In genomic region chr11:79536155-79536917, GRCh38 we compare ENCODE assay signal across 20 cellular contexts.
DNase-seq lines count a peak whose midpoint lies in the region; ATAC-seq, FAIRE-seq and TF ChIP-seq lines count a peak whose summit lies in the region.
"Had no signal": no experiment of that assay in that cellular context is flagged by ENCODE, and none has a peak within 500 bp of the region (broad histone marks: within the 10 kb centered on the region; RNA-seq: fewer than 3 reads in every experiment).

No MANE protein-coding gene starts in this region.

- intact Hi-C loops in Right ventricle myocardium inferior (cut with DNase I), result no loop called here
- intact Hi-C loops in mucosa of descending colon (cut with DNase I, micrococcal nuclease), result no loop called here

- H3K36me3 ChIP-seq in right atrium auricular region, result no peaks in the 10 kb centered on the region
- no peaks in the 10 kb centered on the region for H3K36me3 ChIP-seq in bronchial epithelial cell (ENCODE audit: control insufficient read depth, insufficient read depth, low read length)
- H3K36me3 ChIP-seq in mucosa of descending colon (ENCODE audit: low read depth), result no peaks in the 10 kb centered on the region
- H3K36me3 ChIP-seq: Peyer's patch had no signal

- TF ChIP-seq CTCF in right atrium auricular region (IDR thresholded peaks at IDR 0.05) (no peak), bronchial epithelial cell (IDR thresholded peaks at IDR 0.05; ENCODE audit: insufficient read depth, low read length, severe bottlenecking) (no peak), mucosa of descending colon (IDR thresholded peaks at IDR 0.05) (no peak)

- DNase-seq in Right ventricle myocardium inferior (ENCODE audit: missing footprints) (no peak), right atrium auricular region (ENCODE audit: low spot score) (no peak), NCI-H69 (lab: John Stamatoyannopoulos, UW) (peak; percentile 24), bronchial epithelial cell (ENCODE audit: low read depth) (peak; percentile 55), mucosa of descending colon (no peak), OCI-M1 (lab: John Stamatoyannopoulos, UW) (no peak), DMS79 treated with DMSO at 0.1 percent for 48 hours (lab: John Stamatoyannopoulos, UW) (no peak)
- DNase-seq in natural killer cell treated with Interleukin-12 subunit alpha and Interleukin-12 subunit beta and Interleukin-15 and Interleukin-18, amount 100 ng/mL, for 72 hours (ENCODE audit: low spot score), result no peak
- DNase-seq: 8988T; C1 segment of cervical spinal cord; CD8-positive, alpha-beta T cell; GDM1; MM.1S; NCI-H1048; NCI-H1417 treated with DMSO at 0.1 percent for 48 hours; NCI-H187; NCI-H2107; Peyer's patch had no signal

- no peak overlapping the region for H3K4me3 ChIP-seq in right atrium auricular region
- no peak overlapping the region for H3K4me3 ChIP-seq in bronchial epithelial cell (ENCODE audit: low read depth, low read length)
- no peak overlapping the region for H3K4me3 ChIP-seq in mucosa of descending colon
- H3K4me3 ChIP-seq: Peyer's patch had no signal

- H3K27ac ChIP-seq in right atrium auricular region, result no peak overlapping the region
- H3K27ac ChIP-seq: Peyer's patch had no signal

- H3K27me3 ChIP-seq in right atrium auricular region (no peaks in the 10 kb centered on the region), bronchial epithelial cell (ENCODE audit: control insufficient read depth, insufficient read depth, low read length) (no peaks in the 10 kb centered on the region)
- H3K27me3 ChIP-seq: Peyer's patch had no signal

- ATAC-seq in Right ventricle myocardium inferior, result peak; percentile 48
- ATAC-seq in mucosa of descending colon, result peak; percentile 35
- ATAC-seq in natural killer cell treated with Interleukin-12 subunit alpha and Interleukin-12 subunit beta and Interleukin-15 and Interleukin-18, amount 100 ng/mL, for 72 hours, result no peak
- ATAC-seq: CD8-positive, alpha-beta T cell had no signal

- FAIRE-seq in bronchial epithelial cell (lab: Jason Lieb, UNC), result no peak
- FAIRE-seq: GM19239, H54 had no signal

- no peak overlapping the region for H3K4me3 Mint-ChIP-seq in natural killer cell treated with Interleukin-12 subunit alpha and Interleukin-12 subunit beta and Interleukin-15 and Interleukin-18, amount 100 ng/mL, for 72 hours
- H3K4me3 Mint-ChIP-seq: CD8-positive, alpha-beta T cell had no signal

- no peak overlapping the region for H3K27ac Mint-ChIP-seq in natural killer cell treated with Interleukin-12 subunit alpha and Interleukin-12 subunit beta and Interleukin-15 and Interleukin-18, amount 100 ng/mL, for 72 hours
- H3K27ac Mint-ChIP-seq: CD8-positive, alpha-beta T cell had no signal

- H3K27me3 Mint-ChIP-seq in natural killer cell treated with Interleukin-12 subunit alpha and Interleukin-12 subunit beta and Interleukin-15 and Interleukin-18, amount 100 ng/mL, for 72 hours, result no peaks in the 10 kb centered on the region

- no peaks in the 10 kb centered on the region for H3K4me1 Mint-ChIP-seq in natural killer cell treated with Interleukin-12 subunit alpha and Interleukin-12 subunit beta and Interleukin-15 and Interleukin-18, amount 100 ng/mL, for 72 hours (ENCODE audit: low read depth in 2 of 2)

- no peaks in the 10 kb centered on the region for H3K9me3 ChIP-seq in right atrium auricular region
- no peaks in the 10 kb centered on the region for H3K9me3 ChIP-seq in mucosa of descending colon
- H3K9me3 ChIP-seq: Peyer's patch had no signal

- no peaks in the 10 kb centered on the region for H3K4me1 ChIP-seq in right atrium auricular region
- no peaks in the 10 kb centered on the region for H3K4me1 ChIP-seq in mucosa of descending colon (ENCODE audit: low read depth)
- H3K4me1 ChIP-seq: Peyer's patch had no signal

- H3K36me3 Mint-ChIP-seq in natural killer cell treated with Interleukin-12 subunit alpha and Interleukin-12 subunit beta and Interleukin-15 and Interleukin-18, amount 100 ng/mL, for 72 hours, result no peaks in the 10 kb centered on the region
- H3K36me3 Mint-ChIP-seq: CD8-positive, alpha-beta T cell had no signal

- H3K9me3 Mint-ChIP-seq in natural killer cell treated with Interleukin-12 subunit alpha and Interleukin-12 subunit beta and Interleukin-15 and Interleukin-18, amount 100 ng/mL, for 72 hours, result peaks cover 13% of the 10 kb centered on the region

Comparison
In these comparisons a context has a peak if more than half of its experiments do, and no peak if none do; other contexts are left out.
1. ATAC-seq: peak in Right ventricle myocardium inferior (single experiment) and mucosa of descending colon (single experiment); none in natural killer cell treated with Interleukin-12 subunit alpha and Interleukin-12 subunit beta and Interleukin-15 and Interleukin-18, amount 100 ng/mL, for 72 hours (0 of 2).
2. DNase-seq: peak in NCI-H69 (single experiment) and bronchial epithelial cell (single experiment); none in Right ventricle myocardium inferior (single experiment), right atrium auricular region (single experiment), mucosa of descending colon (0 of 3), OCI-M1 (single experiment), DMS79 treated with DMSO at 0.1 percent for 48 hours (single experiment) and natural killer cell treated with Interleukin-12 subunit alpha and Interleukin-12 subunit beta and Interleukin-15 and Interleukin-18, amount 100 ng/mL, for 72 hours (single experiment).